ENCODE assay signal across 1 cellular context in genomic region chr7:66076459-66077329, GRCh38.
TF ChIP-seq lines count a peak whose summit lies in the region.

No MANE protein-coding gene starts in this region.

TF ChIP-seq in K562, 482 proteins besides CTCF, POLR2A, EP300 and RAD21 (continued from another document):
- TF ChIP-seq, protein P1, sequence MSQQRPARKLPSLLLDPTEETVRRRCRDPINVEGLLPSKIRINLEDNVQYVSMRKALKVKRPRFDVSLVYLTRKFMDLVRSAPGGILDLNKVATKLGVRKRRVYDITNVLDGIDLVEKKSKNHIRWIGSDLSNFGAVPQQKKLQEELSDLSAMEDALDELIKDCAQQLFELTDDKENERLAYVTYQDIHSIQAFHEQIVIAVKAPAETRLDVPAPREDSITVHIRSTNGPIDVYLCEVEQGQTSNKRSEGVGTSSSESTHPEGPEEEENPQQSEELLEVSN (IDR thresholded peaks at IDR 0.05; ENCODE audit: borderline replicate concordance in 1 of 2, extremely low read depth in 1 of 2, insufficient read depth in 1 of 2, insufficient read length in 1 of 2, low read depth in 1 of 2, low read length in 1 of 2, poor library complexity in 1 of 2, severe bottlenecking in 1 of 2) = peak in 1 of 2 experiments; percentile 13
- no peak for TF ChIP-seq GABPB1 (CRISPR knock-in tag; IDR thresholded peaks at IDR 0.05)
- TF ChIP-seq USF1 (CRISPR knock-in tag; IDR thresholded peaks at IDR 0.05) = peak; percentile 33; the same call in 1 of the 2 replicates
- TF ChIP-seq ZKSCAN3 (CRISPR knock-in tag; IDR thresholded peaks at IDR 0.05) = no peak
- TF ChIP-seq YY1 (IDR thresholded peaks at IDR 0.05; ENCODE audit: borderline replicate concordance in 1 of 3, control insufficient read depth in 1 of 3, extremely low read depth in 1 of 3, insufficient read depth in 3 of 3, insufficient read length in 1 of 3, insufficient replicate concordance in 2 of 3, low read depth in 1 of 3, low read length in 2 of 3) = no peak
- TF ChIP-seq, protein P2, sequence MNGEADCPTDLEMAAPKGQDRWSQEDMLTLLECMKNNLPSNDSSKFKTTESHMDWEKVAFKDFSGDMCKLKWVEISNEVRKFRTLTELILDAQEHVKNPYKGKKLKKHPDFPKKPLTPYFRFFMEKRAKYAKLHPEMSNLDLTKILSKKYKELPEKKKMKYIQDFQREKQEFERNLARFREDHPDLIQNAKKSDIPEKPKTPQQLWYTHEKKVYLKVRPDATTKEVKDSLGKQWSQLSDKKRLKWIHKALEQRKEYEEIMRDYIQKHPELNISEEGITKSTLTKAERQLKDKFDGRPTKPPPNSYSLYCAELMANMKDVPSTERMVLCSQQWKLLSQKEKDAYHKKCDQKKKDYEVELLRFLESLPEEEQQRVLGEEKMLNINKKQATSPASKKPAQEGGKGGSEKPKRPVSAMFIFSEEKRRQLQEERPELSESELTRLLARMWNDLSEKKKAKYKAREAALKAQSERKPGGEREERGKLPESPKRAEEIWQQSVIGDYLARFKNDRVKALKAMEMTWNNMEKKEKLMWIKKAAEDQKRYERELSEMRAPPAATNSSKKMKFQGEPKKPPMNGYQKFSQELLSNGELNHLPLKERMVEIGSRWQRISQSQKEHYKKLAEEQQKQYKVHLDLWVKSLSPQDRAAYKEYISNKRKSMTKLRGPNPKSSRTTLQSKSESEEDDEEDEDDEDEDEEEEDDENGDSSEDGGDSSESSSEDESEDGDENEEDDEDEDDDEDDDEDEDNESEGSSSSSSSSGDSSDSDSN (IDR thresholded peaks at IDR 0.05; ENCODE audit: borderline replicate concordance in 1 of 2, low read depth in 2 of 2, low read length in 2 of 2) = no peak
- TF ChIP-seq CBX2 (IDR thresholded peaks at IDR 0.05; ENCODE audit: insufficient read depth, low read length, poor library complexity, severe bottlenecking) = no peak
- TF ChIP-seq NFE2L1 (tag; IDR thresholded peaks at IDR 0.05; ENCODE audit: borderline replicate concordance, low read depth) = no peak
- no peak for TF ChIP-seq SIN3B (IDR thresholded peaks at IDR 0.05; ENCODE audit: low read depth)
- TF ChIP-seq CBFB (CRISPR knock-in tag; IDR thresholded peaks at IDR 0.05) = 0 out of 2 replicates have a peak, but pooled peaks have one; percentile 2
- TF ChIP-seq USF2 (CRISPR knock-in tag; IDR thresholded peaks at IDR 0.05) = 0 out of 2 replicates have a peak, but pooled peaks have one; percentile 24
- no peak for TF ChIP-seq ZNF766 (CRISPR knock-in tag; conservative IDR thresholded peaks at IDR 0.05)
- no peak for TF ChIP-seq KLF1 (tag; IDR thresholded peaks at IDR 0.05)
- TF ChIP-seq ARID4B (CRISPR knock-in tag; IDR thresholded peaks at IDR 0.05) = peak; percentile 1; the same call in 1 of the 2 replicates
- no peak for TF ChIP-seq ELF2 (CRISPR knock-in tag; IDR thresholded peaks at IDR 0.05)
- TF ChIP-seq ZKSCAN8 (CRISPR knock-in tag; IDR thresholded peaks at IDR 0.05) = peak; percentile 67; the same call in 1 of the 2 replicates
- no peak for TF ChIP-seq POLR3G (IDR thresholded peaks at IDR 0.05; ENCODE audit: extremely low read depth, insufficient read length, insufficient replicate concordance)
- peak; percentile 97 for TF ChIP-seq SPI1 (IDR thresholded peaks at IDR 0.05; ENCODE audit: borderline replicate concordance, low read depth, low read length)
- no peak for TF ChIP-seq POLR3A (IDR thresholded peaks at IDR 0.05; ENCODE audit: borderline replicate concordance, extremely low read depth, insufficient read depth, insufficient read length)
- no peak for TF ChIP-seq ZZZ3 (IDR thresholded peaks at IDR 0.05)
- TF ChIP-seq TRIM24 (IDR thresholded peaks at IDR 0.05) = no peak
- 0 out of 2 replicates have a peak, but pooled peaks have one; percentile 9 for TF ChIP-seq HMGXB4 (CRISPR knock-in tag; IDR thresholded peaks at IDR 0.05)
- no peak for TF ChIP-seq ATF7 (IDR thresholded peaks at IDR 0.05)
- TF ChIP-seq TAF15 (IDR thresholded peaks at IDR 0.05; ENCODE audit: low read depth, low read length) = no peak
- TF ChIP-seq CREB3 (tag; conservative IDR thresholded peaks at IDR 0.05; ENCODE audit: low read depth) = no peak
